27 cellular contexts compared by ENCODE assay signal in the genomic region with DNA sequence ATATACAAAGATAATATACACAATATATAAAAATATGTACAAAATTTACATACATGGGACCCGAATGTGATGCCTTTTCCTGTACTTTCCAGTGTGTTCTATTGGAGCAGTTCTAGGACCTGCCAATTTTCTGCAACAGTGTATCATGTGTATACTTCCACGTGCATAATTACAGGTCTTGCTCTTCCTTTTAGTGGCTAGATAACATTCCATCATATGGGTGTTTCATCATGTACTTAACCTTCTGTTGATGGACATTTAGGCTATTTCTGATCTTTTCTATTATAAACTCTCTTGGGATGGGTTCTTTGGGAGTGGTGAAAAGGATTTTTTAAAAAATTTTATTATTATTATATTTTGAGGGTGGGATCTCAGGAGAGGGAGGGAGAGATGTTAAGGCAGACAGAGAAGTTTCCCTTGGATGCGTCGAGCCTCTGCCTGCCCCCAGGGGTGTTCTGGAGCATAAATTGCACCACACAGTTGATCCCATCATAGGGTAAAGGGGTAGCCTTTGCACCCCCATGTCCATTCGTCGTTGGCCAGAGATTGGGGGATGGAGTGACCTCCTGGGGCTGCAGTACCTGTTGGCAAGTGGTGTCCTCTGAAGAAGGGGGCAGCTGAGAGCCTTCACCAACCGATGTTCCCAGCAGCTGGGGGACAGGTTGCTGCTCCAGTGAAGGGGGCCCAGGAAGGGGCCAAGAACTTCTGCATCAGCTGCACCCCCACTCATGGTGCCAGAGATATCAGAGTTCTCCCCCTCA.
"Had no signal": no experiment of that assay in that cellular context is flagged by ENCODE, and none has a peak within 500 bp of the region (broad histone marks: within the 10 kb centered on the region; RNA-seq: fewer than 3 reads in every experiment).

No MANE protein-coding gene starts in this region.

- H3K36me3 ChIP-seq: brain microvascular endothelial cell had no signal

- H3K27ac ChIP-seq: brain microvascular endothelial cell, RWPE1 had no signal

- DNase-seq: activated CD4-positive, alpha-beta T cell treated with anti-CD3 and anti-CD28 coated beads, Interleukin-2, amount 10 ng/mL, durations not matched to agents 24 days and 14 days; activated CD4-positive, alpha-beta T cell treated with anti-CD3 and anti-CD28 coated beads, Interleukin-2, amount 50 U/mL, for 4 hours; activated naive CD4-positive, alpha-beta T cell; activated naive CD4-positive, alpha-beta T cell treated with anti-CD3 and anti-CD28 coated beads, Interleukin-2, amount 50 U/mL, for 16 hours; activated naive CD8-positive, alpha-beta T cell treated with anti-CD3 and anti-CD28 coated beads for 36 hours; activated T-cell treated with anti-CD3 and anti-CD28 coated beads, Interleukin-2, amount 50 U/mL, for 1 hour; activated T-cell treated with anti-CD3 and anti-CD28 coated beads, Interleukin-2, amount 50 U/mL, for 72 hours; amniotic stem cell; aorta; brain microvascular endothelial cell; NCI-H1105 treated with DMSO at 0.1 percent for 48 hours; NCI-H1436; NCI-H1694; NCI-H1930; NCI-H2081 treated with DMSO at 0.1 percent for 48 hours; NCI-H510A; NCI-H526; NCI-H748 treated with DMSO at 0.1 percent for 48 hours; NK-92 treated with Interleukin-12 subunit alpha and Interleukin-12 subunit beta, amount 100 ng/mL, for 24 hours; PC-3; Right ventricle myocardium superior; SW 1271; T-helper 1 cell; T-helper 2 cell; T1000 had no signal

- ATAC-seq: activated T-cell treated with anti-CD3 and anti-CD28 coated beads, Interleukin-2, amount 50 U/mL, for 72 hours; activated T-helper 17 cell treated with anti-CD3 and anti-CD28 coated beads, Interleukin-2, amount 50 U/mL, for 72 hours; PC-3 had no signal

- H3K27me3 ChIP-seq: brain microvascular endothelial cell had no signal
